Comparison of ENCODE assay signal across 27 cellular contexts in genomic region chr12:76529226-76529918, GRCh38. TPM values are rescaled to one million over a fixed set of nuclear protein-coding genes. Genes with fewer than 3 reads are reported as not detected.
DNase-seq lines count a peak whose midpoint lies in the region; ATAC-seq, FAIRE-seq and TF ChIP-seq lines count a peak whose summit lies in the region.
"Had no signal": no experiment of that assay in that cellular context is flagged by ENCODE, and none has a peak within 500 bp of the region (broad histone marks: within the 10 kb centered on the region; RNA-seq: fewer than 3 reads in every experiment).

No MANE protein-coding gene starts in this region.

- POLR2A ChIA-PET in K562 (lab: Yijun Ruan, JAX), result no interaction called here
- POLR2A ChIA-PET in OCI-LY7 (lab: Charles Lee), result interaction anchor here (0.6 to 1.3 kb wide), 6 partner anchors 8 to 527 kb away, joined by 3 to 7 read pairs (median 4); no protein-coding TSS in a partner anchor

- DNase-seq in NOMO-1 (lab: John Stamatoyannopoulos, UW; ENCODE audit: unreplicated experiment in 2 of 2) (peak; percentile 17 to 52), NOMO-1 treated with dmso at 0.1 percent for 144 hours (lab: John Stamatoyannopoulos, UW; ENCODE audit: unreplicated experiment) (no peak), K562 (ENCODE audit: extremely low read depth in 1 of 4, low spot score in 3 of 4) (peak in 2 of 4 experiments; percentile 21 to 34), left lobe of liver (ENCODE audit: low spot score) (no peak), OCI-LY7 (ENCODE audit: low spot score) (no peak), amygdala (lab: John Stamatoyannopoulos, UW) (no peak), GM10266 (ENCODE audit: extremely low spot score) (no peak)
- DNase-seq: activated CD4-positive, alpha-beta T cell treated with anti-CD3 and anti-CD28 coated beads, Interleukin-2, amount 50 U/mL, for 1 hour; BE2C; effector CD4-positive, alpha-beta T cell; esophagus squamous epithelium; glutamatergic neuron; kidney glomerular epithelial cell; mesenchymal stem cell; naive B cell; NCI-H1092 treated with DMSO at 0.1 percent for 48 hours; NCI-H2029 treated with DMSO at 0.1 percent for 48 hours; NCI-H82; SIG-M5; upper lobe of right lung had no signal

- in situ Hi-C loops in K562 (cut with MboI), result no loop called here

- TF ChIP-seq POLR2A in K562 (conservative IDR thresholded peaks at IDR 0.05), result no peak

- TF ChIP-seq CTCF in K562 (IDR thresholded peaks at IDR 0.05 in 2 of 3, conservative IDR thresholded peaks at IDR 0.05 in 1 of 3; ENCODE audit: insufficient read depth in 2 of 3, low read depth in 1 of 3, low read length in 3 of 3) (no peak), OCI-LY7 (conservative IDR thresholded peaks at IDR 0.05; ENCODE audit: low read length) (no peak), GM10266 (IDR thresholded peaks at IDR 0.05; ENCODE audit: control insufficient read depth, insufficient read depth, low read depth, missing control alignments) (no peak)

- H3K9ac ChIP-seq in K562 (ENCODE audit: insufficient read depth in 1 of 2, low read depth in 2 of 2, low read length in 2 of 2), result no peak overlapping the region
- H3K9ac ChIP-seq in skeletal muscle tissue (ENCODE audit: low read depth in 1 of 3, low read length in 3 of 3), result no peak overlapping the region

- peaks cover 12 to 18% of the 10 kb centered on the region in 2 experiments; a peak in 3 of 5 replicates for H3K4me1 ChIP-seq in K562 (replicated peaks in 1 of 2; ENCODE audit: control insufficient read depth in 2 of 2, insufficient read depth in 2 of 2, low read length in 2 of 2)
- H3K4me1 ChIP-seq in skeletal muscle tissue (ENCODE audit: control insufficient read depth in 3 of 3, insufficient read depth in 3 of 3, low read length in 3 of 3), result peaks cover 0 to 7% (median 0%) of the 10 kb centered on the region in 3 donors
- H3K4me1 ChIP-seq in OCI-LY7 (ENCODE audit: insufficient read depth, low read length, poor library complexity, severe bottlenecking), result no peaks in the 10 kb centered on the region
- H3K4me1 ChIP-seq: BE2C, upper lobe of right lung had no signal

- ATAC-seq in K562 (peak; percentile 70), left lobe of liver (peak; percentile 97)
- ATAC-seq: activated T-helper 17 cell treated with anti-CD3 and anti-CD28 coated beads, Interleukin-2, amount 50 U/mL, for 72 hours; HCT116; Panc1; sciatic nerve; upper lobe of right lung had no signal

- H3K27me3 ChIP-seq in K562 (ENCODE audit: control insufficient read depth in 2 of 2, insufficient read depth in 2 of 2, low read length in 2 of 2) (no peaks in the 10 kb centered on the region), skeletal muscle tissue (ENCODE audit: control insufficient read depth in 3 of 3, insufficient read depth in 3 of 3, low read length in 3 of 3) (no peaks in the 10 kb centered on the region)
- H3K27me3 ChIP-seq: BE2C, esophagus squamous epithelium, upper lobe of right lung had no signal

- no peaks in the 10 kb centered on the region for H3K9me3 ChIP-seq in K562 (replicated peaks; ENCODE audit: control insufficient read depth, insufficient read depth, low read depth, low read length)
- no peaks in the 10 kb centered on the region for H3K9me3 ChIP-seq in skeletal muscle tissue (ENCODE audit: control insufficient read depth in 3 of 3, low read length in 3 of 3)
- H3K9me3 ChIP-seq in OCI-LY7 (ENCODE audit: low read length), result no peaks in the 10 kb centered on the region
- H3K9me3 ChIP-seq: BE2C, Caco-2, esophagus squamous epithelium, upper lobe of right lung had no signal

- FAIRE-seq in K562 (lab: Jason Lieb, UNC), result peak; percentile 35

- no peak for TF ChIP-seq RAD21 in K562 (CRISPR knock-in tag; conservative IDR thresholded peaks at IDR 0.05 in 1 of 2, IDR thresholded peaks at IDR 0.05 in 1 of 2)

- intact Hi-C loops in K562 (cut with micrococcal nuclease), result no loop called here
- intact Hi-C loops in OCI-LY7 (cut with micrococcal nuclease; ENCODE audit: unreplicated experiment), result no loop called here

- H3K79me2 ChIP-seq in K562 (ENCODE audit: control insufficient read depth, insufficient read depth, low read length) (peaks cover 70% of the 10 kb centered on the region), OCI-LY7 (ENCODE audit: insufficient read depth, low read depth, low read length) (peaks cover 47% of the 10 kb centered on the region; the same call in 1 of the 2 replicates)

- H3K4me2 ChIP-seq in K562 (ENCODE audit: insufficient read depth, low read length) (no peak overlapping the region), OCI-LY7 (ENCODE audit: low read length) (no peak overlapping the region)

- H3K9me2 ChIP-seq in OCI-LY7 (ENCODE audit: insufficient read depth, low read length), result no peaks in the 10 kb centered on the region

- H3K4me3 ChIP-seq in K562 (no peak overlapping the region), skeletal muscle tissue (ENCODE audit: low read length in 3 of 3) (no peak overlapping the region), OCI-LY7 (ENCODE audit: low read depth, low read length, poor library complexity, severe bottlenecking) (no peak overlapping the region)
- H3K4me3 ChIP-seq: esophagus squamous epithelium, upper lobe of right lung had no signal

- H4K20me1 ChIP-seq in K562 (replicated peaks; ENCODE audit: control insufficient read depth, insufficient read depth, low read length) (no peaks in the 10 kb centered on the region), OCI-LY7 (ENCODE audit: insufficient read depth, low read length) (no peaks in the 10 kb centered on the region)

- CTCF ChIA-PET in K562 (lab: Yijun Ruan, JAX; ENCODE audit: low intra/inter-chr PET ratio), result no interaction called here
- CTCF ChIA-PET in OCI-LY7 (lab: Charles Lee; ENCODE audit: unreplicated experiment), result no interaction called here

- H3K27ac ChIP-seq in K562 (ENCODE audit: extremely low read depth, low read depth, low read length), result no peak overlapping the region
- H3K27ac ChIP-seq in skeletal muscle tissue (ENCODE audit: low read depth, low read length), result peak overlapping the region; percentile 1
- no peak overlapping the region for H3K27ac ChIP-seq in OCI-LY7 (ENCODE audit: low read depth, low read length, poor library complexity, severe bottlenecking)
- H3K27ac ChIP-seq: esophagus squamous epithelium, upper lobe of right lung, VCaP had no signal

- TF ChIP-seq EP300 in K562 (IDR thresholded peaks at IDR 0.05; ENCODE audit: low read length), result no peak

- no peaks in the 10 kb centered on the region for H3K9me1 ChIP-seq in K562 (ENCODE audit: control insufficient read depth, insufficient read depth, low read length)

- H3K36me3 ChIP-seq in K562 (ENCODE audit: control insufficient read depth, insufficient read depth, low read length), result no peaks in the 10 kb centered on the region; the same call in 2 of the 3 replicates
- H3K36me3 ChIP-seq in skeletal muscle tissue (ENCODE audit: control insufficient read depth in 3 of 3, insufficient read depth in 3 of 3, low read length in 3 of 3), result no peaks in the 10 kb centered on the region
- H3K36me3 ChIP-seq in OCI-LY7 (ENCODE audit: insufficient read depth, low read length), result 0 out of 2 replicates have a peak, but pooled peaks cover 5% of the 10 kb centered on the region
- H3K36me3 ChIP-seq: BE2C, upper lobe of right lung had no signal

- BruUV-seq in K562 (replicated peaks; lab: Mats Ljungman, UMichigan) (no TSS peak), OCI-LY7 (replicated peaks; lab: Mats Ljungman, UMichigan) (no TSS peak)

- no peak overlapping the region for H2AFZ ChIP-seq in K562 (ENCODE audit: low read depth, low read length)
- H2AFZ ChIP-seq in OCI-LY7 (ENCODE audit: low read length), result no peak overlapping the region

- 27% methylated on average over 4 of the region's 4 CpGs for WGBS in K562 (ENCODE audit: insufficient coverage, low coverage, missing lambda C conversion rate)

TF ChIP-seq in K562, 482 proteins besides CTCF, POLR2A, EP300 and RAD21 (continues in another document):
- TF ChIP-seq HDGF (IDR thresholded peaks at IDR 0.05) (no peak), HDAC1 (IDR thresholded peaks at IDR 0.05) (peak in 1 of 2 experiments; percentile 53; a peak in 2 of 4 replicates), MCM5 (IDR thresholded peaks at IDR 0.05; ENCODE audit: low read depth) (no peak), ZNF384 (IDR thresholded peaks at IDR 0.05; ENCODE audit: low read depth, low read length) (no peak), ZNF146 (CRISPR knock-in tag; IDR thresholded peaks at IDR 0.05; ENCODE audit: unreplicated experiment) (no peak), SP2 (IDR thresholded peaks at IDR 0.05; ENCODE audit: extremely low read depth, low read depth, low read length, poor library complexity, severe bottlenecking) (no peak), MEF2A (IDR thresholded peaks at IDR 0.05; ENCODE audit: control insufficient read depth, low read depth, low read length) (no peak), ZNF551 (CRISPR knock-in tag; IDR thresholded peaks at IDR 0.05) (no peak), JUN (IDR thresholded peaks at IDR 0.05; ENCODE audit: borderline replicate concordance, low read depth, low read length) (no peak), JUN (CRISPR knock-in tag; IDR thresholded peaks at IDR 0.05; ENCODE audit: borderline replicate concordance) (no peak), L3MBTL2 (IDR thresholded peaks at IDR 0.05) (no peak), CBX2 (IDR thresholded peaks at IDR 0.05; ENCODE audit: insufficient read depth, low read length, poor library complexity, severe bottlenecking) (no peak), MAFK (IDR thresholded peaks at IDR 0.05; ENCODE audit: low read length) (no peak), ZFX (CRISPR knock-in tag; IDR thresholded peaks at IDR 0.05) (no peak)

RNA-seq across cellular contexts. Expression of gene OSBPL8, which starts 30.2 kb away (rescaled TPM):
- total RNA-seq in K562 (2011; cell fraction: chromatin; rRNA removed; ENCODE audit: low replicate concordance), result 52.8 and 159 TPM in 2 replicates
- total RNA-seq in K562 (2011; cell fraction: nucleolus; rRNA removed), result 43.4 and 53.4 TPM in 2 replicates
- total RNA-seq in K562 (2011; cell fraction: nucleoplasm; rRNA removed), result 46.3 and 48.5 TPM in 2 replicates
- total RNA-seq in K562 (2014; rRNA removed), result 28.3 and 32.1 TPM in 2 replicates
- 81.0 and 94.9 TPM in 2 replicates for total RNA-seq in K562 (2014; rRNA removed; fragmentation: Illumina TruSeq; extraction: Trizol)
- 70.2 and 78.3 TPM in 2 replicates for total RNA-seq in K562 (2015; rRNA removed; fragmentation: Illumina TruSeq; extraction: Trizol)
- total RNA-seq in K562 (2021), result 82.7 and 88.6 TPM in 2 replicates
- polyA plus RNA-seq in K562 (2011; rRNA removed), result 34.2 and 52.7 TPM in 2 replicates
- 15.3 and 41.1 TPM in 2 replicates for polyA plus RNA-seq in K562 (2011; cell fraction: cytosol; rRNA removed)
- polyA plus RNA-seq in K562 (2011; cell fraction: nucleus; rRNA removed), result 19.3 and 21.6 TPM in 2 replicates
- 28.9 and 29.0 TPM in 2 replicates for polyA plus RNA-seq in K562 (2012)
- polyA plus RNA-seq in K562 (2014; fragmentation: Illumina TruSeq; extraction: Trizol), result 36.2 and 42.8 TPM in 2 replicates
- 10 to 100 TPM; 17.4 to 19.9 TPM for polyA plus RNA-seq in K562 (2014; fragmentation: Nextera tagmentation; extraction: Ambion mirVana)
- 25.6 and 31.4 TPM in 2 replicates for polyA plus RNA-seq in K562 (2014; rRNA removed)
- polyA minus RNA-seq in K562 (2011; rRNA and poly(A)+ RNA removed), result 334 and 360 TPM in 2 replicates
- polyA minus RNA-seq in K562 (2011; cell fraction: cytosol; rRNA and poly(A)+ RNA removed), result 66.7 and 80.0 TPM in 2 replicates
- 73.6 and 124 TPM in 2 replicates for polyA minus RNA-seq in K562 (2011; cell fraction: nucleus; rRNA and poly(A)+ RNA removed)
- 23.2 TPM for total RNA-seq in left lobe of liver
- total RNA-seq in skeletal muscle tissue, result 22.4 TPM
- 25.0 and 34.0 TPM in 2 replicates for total RNA-seq in OCI-LY7 (2014; rRNA removed; shearing (Covaris generic))
- total RNA-seq in OCI-LY7 (2022), result 57.0 and 61.3 TPM in 2 replicates

Comparison
In these comparisons a context has a peak if more than half of its experiments do, and no peak if none do; other contexts are left out.
1. DNase-seq: peak in NOMO-1 (2 of 2); none in NOMO-1 treated with dmso at 0.1 percent for 144 hours (single experiment), left lobe of liver (single experiment), OCI-LY7 (single experiment), amygdala (0 of 56) and GM10266 (single experiment).